ENCODE assay signal across 9 cellular contexts in the genomic region with DNA sequence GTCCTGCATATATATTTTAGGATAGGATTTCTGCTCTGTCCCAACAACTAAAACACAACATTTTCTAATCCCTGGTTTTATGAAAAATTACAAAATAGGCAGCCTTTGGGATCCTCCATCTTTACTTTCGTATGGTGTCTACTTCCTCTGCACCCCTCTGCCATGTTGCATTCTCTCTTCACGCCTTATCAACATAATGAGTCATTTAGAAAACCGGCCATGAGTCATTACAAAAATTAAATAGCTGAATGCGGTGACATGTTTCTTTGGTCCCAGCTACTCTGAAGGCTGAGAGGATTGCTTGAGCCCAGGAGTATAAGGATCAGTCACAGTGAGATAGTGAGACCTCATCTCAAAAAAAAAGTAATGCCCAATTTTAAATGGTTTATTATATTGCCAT.
DNase-seq lines count a peak whose midpoint lies in the region; ATAC-seq and TF ChIP-seq lines count a peak whose summit lies in the region.
"Had no signal": no experiment of that assay in that cellular context is flagged by ENCODE, and none has a peak within 500 bp of the region (broad histone marks: within the 10 kb centered on the region; RNA-seq: fewer than 3 reads in every experiment).

No MANE protein-coding gene starts in this region.

- peak; percentile 88 for ATAC-seq in GM19351 (IDR thresholded peaks at IDR 0.05; ENCODE audit: unreplicated experiment)
- peak; percentile 68 for ATAC-seq in HG03103 (IDR thresholded peaks at IDR 0.05; ENCODE audit: low read depth, unreplicated experiment)

- no peaks in the 10 kb centered on the region for H3K36me3 ChIP-seq in A673 (ENCODE audit: insufficient read depth, low read length, poor library complexity, severe bottlenecking)
- H3K36me3 ChIP-seq in uterus, result no peaks in the 10 kb centered on the region

- TF ChIP-seq CTCF in A673 (conservative IDR thresholded peaks at IDR 0.05; ENCODE audit: low read depth, low read length), result no peak
- TF ChIP-seq CTCF in uterus (IDR thresholded peaks at IDR 0.05), result no peak

- H3K9me3 ChIP-seq in A673 (ENCODE audit: low read depth, low read length, poor library complexity, severe bottlenecking) (no peaks in the 10 kb centered on the region), uterus (no peaks in the 10 kb centered on the region)

- peaks cover 2% of the 10 kb centered on the region for H3K4me1 Mint-ChIP-seq in T-helper 2 cell treated with Interferon-gamma antibody and Interleukin-4, amounts not matched to agents 5 μg/mL and 100 μg/mL, for 36 hours (ENCODE audit: low read depth)

- peaks cover 4% of the 10 kb centered on the region for H3K9me3 Mint-ChIP-seq in T-helper 2 cell treated with Interferon-gamma antibody and Interleukin-4, amounts not matched to agents 5 μg/mL and 100 μg/mL, for 36 hours

- H3K4me1 ChIP-seq in A673 (ENCODE audit: insufficient read depth, low read length, poor library complexity, severe bottlenecking), result no peaks in the 10 kb centered on the region
- no peaks in the 10 kb centered on the region for H3K4me1 ChIP-seq in uterus

- H3K27me3 Mint-ChIP-seq in T-helper 2 cell treated with Interferon-gamma antibody and Interleukin-4, amounts not matched to agents 5 μg/mL and 100 μg/mL, for 36 hours (ENCODE audit: low read depth), result peaks cover 20% of the 10 kb centered on the region

- H3K4me3 Mint-ChIP-seq in T-helper 2 cell treated with Interferon-gamma antibody and Interleukin-4, amounts not matched to agents 5 μg/mL and 100 μg/mL, for 36 hours, result no peak overlapping the region

- intact Hi-C loops in A673 (cut with micrococcal nuclease; ENCODE audit: unreplicated experiment) (no loop called here), uterus (cut with DNase I; ENCODE audit: low total_unique reads) (no loop called here)

- DNase-seq in A673 (ENCODE audit: low spot score) (peak; percentile 17), G401 (ENCODE audit: low spot score) (no peak), NCI-H748 (lab: John Stamatoyannopoulos, UW; ENCODE audit: unreplicated experiment) (no peak), NCI-H446 (lab: John Stamatoyannopoulos, UW) (no peak), uterus (no peak)
- DNase-seq in T-helper 2 cell treated with Interferon-gamma antibody and Interleukin-4, amounts not matched to agents 5 μg/mL and 100 μg/mL, for 36 hours (ENCODE audit: low spot score), result no peak
- DNase-seq: activated naive CD4-positive, alpha-beta T cell treated with anti-CD3 and anti-CD28 coated beads, Interleukin-2, amount 50 U/mL, for 16 hours had no signal

- H3K4me3 ChIP-seq in A673 (ENCODE audit: low read depth, low read length, poor library complexity, severe bottlenecking) (no peak overlapping the region), uterus (no peak overlapping the region)

- peaks cover 45% of the 10 kb centered on the region for H3K27me3 ChIP-seq in A673 (replicated peaks; ENCODE audit: insufficient read depth, low read depth, low read length, poor library complexity)
- H3K27me3 ChIP-seq in uterus, result no peaks in the 10 kb centered on the region

- no peaks in the 10 kb centered on the region for H3K36me3 Mint-ChIP-seq in T-helper 2 cell treated with Interferon-gamma antibody and Interleukin-4, amounts not matched to agents 5 μg/mL and 100 μg/mL, for 36 hours (ENCODE audit: low read depth)

- in situ Hi-C loops in G401 (cut with HindIII; ENCODE audit: low sequenced_read_pairs), result no loop called here

- POLR2A ChIA-PET in A673 (lab: Charles Lee; ENCODE audit: low non-redundant PET), result interaction anchor here (0.6 kb wide), 1 partner anchor 52 kb away, joined by 3 read pairs; no protein-coding TSS in a partner anchor

- TF ChIP-seq POLR2A in uterus (IDR thresholded peaks at IDR 0.05), result no peak

- no TSS peak for BruUV-seq in A673 (replicated peaks; lab: Mats Ljungman, UMichigan)

- H3K27ac ChIP-seq in A673 (ENCODE audit: low read depth, low read length, poor library complexity, severe bottlenecking) (no peak overlapping the region), uterus (no peak overlapping the region)

- peak overlapping the region; percentile 6 for H3K27ac Mint-ChIP-seq in T-helper 2 cell treated with Interferon-gamma antibody and Interleukin-4, amounts not matched to agents 5 μg/mL and 100 μg/mL, for 36 hours

- CTCF ChIA-PET in A673 (lab: Charles Lee), result no interaction called here
